ENCODE assay signal across 10 cellular contexts in the genomic region with DNA sequence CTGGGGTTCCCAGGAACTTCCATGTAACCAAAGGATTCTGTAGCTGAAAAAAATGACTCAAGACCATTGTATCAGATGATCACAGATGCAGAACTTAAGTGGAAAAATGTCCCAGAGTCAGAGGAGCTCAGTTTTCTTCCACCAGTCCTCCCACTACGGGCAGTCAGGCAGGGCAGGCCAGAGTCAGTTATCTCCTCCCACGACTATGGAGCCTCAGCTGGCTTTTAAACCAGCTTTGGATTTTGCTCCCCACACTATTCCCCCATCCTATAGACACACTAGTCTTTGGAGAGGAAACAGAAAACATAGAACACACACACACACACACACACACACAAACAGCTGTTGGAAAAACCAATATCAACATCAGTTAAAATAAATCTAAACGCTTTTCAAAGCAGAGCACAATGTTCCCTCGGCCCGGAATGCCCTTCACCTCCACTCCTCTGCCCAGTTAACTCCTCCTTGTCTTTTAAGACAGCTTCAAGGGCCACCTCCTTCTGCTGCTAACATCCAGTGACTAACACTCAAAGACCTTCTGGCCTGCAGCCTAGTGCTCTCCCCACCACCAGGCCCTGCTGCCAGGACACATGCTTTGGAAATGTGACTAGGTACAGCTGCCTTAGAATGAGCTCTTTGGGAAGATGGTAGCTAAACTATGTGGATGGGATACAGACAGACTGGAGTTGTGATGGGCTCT. TPM values are rescaled to one million over a fixed set of nuclear protein-coding genes. Genes with fewer than 3 reads are reported as not detected.
A peak's percentile ranks its signal among the peaks of the same experiment; 100 is the strongest.
DNase-seq lines count a peak whose midpoint lies in the region; ATAC-seq and TF ChIP-seq lines count a peak whose summit lies in the region.
"Had no signal": no experiment of that assay in that cellular context is flagged by ENCODE, and none has a peak within 500 bp of the region (broad histone marks: within the 10 kb centered on the region; RNA-seq: fewer than 3 reads in every experiment).

No MANE protein-coding gene starts in this region.

- H3K36me3 ChIP-seq in trophoblast cell (ENCODE audit: control insufficient read depth in 1 of 2, insufficient read depth in 2 of 2, low read length in 2 of 2) (peaks cover 58 to 83% of the 10 kb centered on the region in 2 experiments), WERI-Rb-1 (no peaks in the 10 kb centered on the region)
- no peaks in the 10 kb centered on the region for H3K36me3 ChIP-seq in CD8-positive, alpha-beta T cell (ENCODE audit: insufficient read depth, low read length)

- no peak overlapping the region for H4K91ac ChIP-seq in trophoblast cell (ENCODE audit: low read depth, low read length)

- H2BK12ac ChIP-seq in trophoblast cell (ENCODE audit: low read length) = no peak overlapping the region

- no peaks in the 10 kb centered on the region for H3K9me3 Mint-ChIP-seq in CD8-positive, alpha-beta T cell

- H3K4me2 ChIP-seq in trophoblast cell (ENCODE audit: low read length) = no peak overlapping the region

- H3K27me3 Mint-ChIP-seq in T-helper 17 cell = no peaks in the 10 kb centered on the region
- H3K27me3 Mint-ChIP-seq in CD8-positive, alpha-beta T cell (ENCODE audit: low read depth) = no peaks in the 10 kb centered on the region
- H3K27me3 Mint-ChIP-seq: progenitor cell of endocrine pancreas had no signal

- H3K14ac ChIP-seq in trophoblast cell (ENCODE audit: low read length) = no peak overlapping the region

- no peak overlapping the region for H3K23ac ChIP-seq in trophoblast cell (ENCODE audit: low read length)

- H3K4ac ChIP-seq in trophoblast cell (ENCODE audit: low read depth, low read length) = peak overlapping the region; percentile 57

- peak overlapping the region; percentile 72 for H3K27ac Mint-ChIP-seq in T-helper 17 cell
- H3K27ac Mint-ChIP-seq in CD8-positive, alpha-beta T cell = no peak overlapping the region
- H3K27ac Mint-ChIP-seq: progenitor cell of endocrine pancreas had no signal

- H3K27me3 ChIP-seq in trophoblast cell (ENCODE audit: insufficient read depth, low read length) (no peaks in the 10 kb centered on the region), WERI-Rb-1 (ENCODE audit: insufficient read depth, low read depth, severe bottlenecking) (no peaks in the 10 kb centered on the region)
- H3K27me3 ChIP-seq in CD8-positive, alpha-beta T cell (ENCODE audit: insufficient read depth, low read length) = no peaks in the 10 kb centered on the region

- no peak overlapping the region for H3K4me3 Mint-ChIP-seq in T-helper 17 cell
- H3K4me3 Mint-ChIP-seq in CD8-positive, alpha-beta T cell = no peak overlapping the region

- peaks cover 0 to under 1% of the 10 kb centered on the region in 2 experiments for H3K4me1 ChIP-seq in trophoblast cell (ENCODE audit: control insufficient read depth in 1 of 2, insufficient read depth in 2 of 2, low read length in 2 of 2)
- H3K4me1 ChIP-seq in CD8-positive, alpha-beta T cell (ENCODE audit: insufficient read depth, low read length) = no peaks in the 10 kb centered on the region

- peak overlapping the region; percentile 7 for H2AFZ ChIP-seq in trophoblast cell (ENCODE audit: insufficient read depth, low read length, poor library complexity)

- H3K18ac ChIP-seq in trophoblast cell (ENCODE audit: low read length) = peak overlapping the region; percentile 44

- peak overlapping the region; percentile 23 for H4K12ac ChIP-seq in trophoblast cell (ENCODE audit: low read depth, low read length)

- no peak for ATAC-seq in T-helper 17 cell
- no peak for ATAC-seq in CD8-positive, alpha-beta T cell

- H3K79me1 ChIP-seq in trophoblast cell (ENCODE audit: low read length) = no peaks in the 10 kb centered on the region

- peaks cover 35% of the 10 kb centered on the region for H3K4me1 Mint-ChIP-seq in T-helper 17 cell
- no peaks in the 10 kb centered on the region for H3K4me1 Mint-ChIP-seq in CD8-positive, alpha-beta T cell (ENCODE audit: low read depth)

- POLR2A ChIA-PET in CD8-positive, alpha-beta T cell (lab: Charles Lee) = no interaction called here

- H2BK120ac ChIP-seq in trophoblast cell (ENCODE audit: insufficient read depth, low read length, poor library complexity) = no peak overlapping the region

- CTCF ChIA-PET in CD8-positive, alpha-beta T cell (lab: Charles Lee) = interaction anchor here (0.6 to 1.0 kb wide), 2 partner anchors 9 to 1179 kb away, joined by 3 read pairs; no protein-coding TSS in a partner anchor

- H3K27ac ChIP-seq in trophoblast cell (ENCODE audit: low read depth, low read length) (no peak overlapping the region), WERI-Rb-1 (no peak overlapping the region)
- no peak overlapping the region for H3K27ac ChIP-seq in CD8-positive, alpha-beta T cell (ENCODE audit: low read depth, low read length)

- peaks cover 14% of the 10 kb centered on the region for H3K36me3 Mint-ChIP-seq in T-helper 17 cell (ENCODE audit: low read depth)
- H3K36me3 Mint-ChIP-seq in CD8-positive, alpha-beta T cell = no peaks in the 10 kb centered on the region

- H4K8ac ChIP-seq in trophoblast cell (ENCODE audit: low read depth, low read length) = no peak overlapping the region

- H3K9ac ChIP-seq in trophoblast cell (ENCODE audit: low read length) = no peak overlapping the region

- TF ChIP-seq CTCF in fibroblast of the aortic adventitia (IDR thresholded peaks at IDR 0.05; ENCODE audit: insufficient read depth, low read length) (no peak), WERI-Rb-1 (IDR thresholded peaks at IDR 0.05; ENCODE audit: low read depth, low read length) (no peak)
- TF ChIP-seq CTCF in CD8-positive, alpha-beta T cell (IDR thresholded peaks at IDR 0.05) = no peak

- H3K4me3 ChIP-seq in fibroblast of the aortic adventitia (ENCODE audit: low read depth, low read length) (no peak overlapping the region), trophoblast cell (ENCODE audit: low read depth, low read length) (no peak overlapping the region), WERI-Rb-1 (ENCODE audit: low read depth, low read length) (no peak overlapping the region)
- H3K4me3 ChIP-seq in CD8-positive, alpha-beta T cell (ENCODE audit: low read depth, low read length) = no peak overlapping the region

- peaks cover 2% of the 10 kb centered on the region for H3K79me2 ChIP-seq in trophoblast cell (ENCODE audit: control insufficient read depth, insufficient read depth, low read length, poor library complexity)

- intact Hi-C loops in CD8-positive, alpha-beta T cell (cut with DNase I, micrococcal nuclease) = no loop called here

- DNase-seq in Daoy (ENCODE audit: low read depth) = peak; percentile 87
- DNase-seq in T-helper 17 cell = no peak
- DNase-seq in fibroblast of the aortic adventitia (ENCODE audit: low read depth) = peak; percentile 92
- DNase-seq in trophoblast cell = peak in 1 of 2 donors; percentile 39
- no peak for DNase-seq in CD8-positive, alpha-beta T cell
- DNase-seq in NOMO-1 (lab: John Stamatoyannopoulos, UW; ENCODE audit: unreplicated experiment in 2 of 2) = no peak
- no peak for DNase-seq in NCI-H82 (lab: John Stamatoyannopoulos, UW)
- no peak for DNase-seq in WERI-Rb-1
- DNase-seq: amygdala had no signal

- WGBS in trophoblast cell (ENCODE audit: extremely low coverage, insufficient coverage, insufficient read length) = no CpG with 5 or more reads among the region's 5 CpGs

- H2AK5ac ChIP-seq in trophoblast cell (ENCODE audit: low read length) = no peak overlapping the region

- no peak overlapping the region for H2BK5ac ChIP-seq in trophoblast cell (ENCODE audit: low read depth, low read length, poor library complexity)

- no peaks in the 10 kb centered on the region for H3K9me3 ChIP-seq in T-helper 17 cell (ENCODE audit: control insufficient read depth, low read length, poor library complexity, severe bottlenecking)
- peaks cover 3% of the 10 kb centered on the region for H3K9me3 ChIP-seq in trophoblast cell (ENCODE audit: insufficient read depth, low read depth, low read length)
- H3K9me3 ChIP-seq in CD8-positive, alpha-beta T cell (ENCODE audit: low read length) = no peaks in the 10 kb centered on the region
- H3K9me3 ChIP-seq in WERI-Rb-1 (ENCODE audit: severe bottlenecking) = no peaks in the 10 kb centered on the region

RNA-seq across cellular contexts. Expression of a gene that starts 56.8 kb away (rescaled TPM):
- total RNA-seq in Daoy (2014; rRNA removed; shearing (Covaris generic)) = 0.51 and 1.5 TPM in 2 replicates
- total RNA-seq in T-helper 17 cell (1 to 10 TPM; 1.5 to 2.3 TPM), fibroblast of the aortic adventitia (ENCODE audit: low replicate concordance) (under 0.01 TPM in 1 of 2 replicates, not detected in the other)
- 5.7 and 5.9 TPM in 2 replicates for polyA plus RNA-seq in trophoblast cell (2013)
- total RNA-seq in CD8-positive, alpha-beta T cell = under 1 TPM; 0.25 to 0.41 TPM
- total RNA-seq: progenitor cell of endocrine pancreas had no signal

RNA-seq across cellular contexts. Expression of a gene that starts 58.8 kb away (rescaled TPM):
- total RNA-seq in Daoy (2014; rRNA removed; shearing (Covaris generic)) = 28.9 and 30.8 TPM in 2 replicates
- total RNA-seq in T-helper 17 cell (100 to 1,000 TPM; 130 to 140 TPM), fibroblast of the aortic adventitia (ENCODE audit: low replicate concordance) (11.2 and 15.5 TPM in 2 replicates)
- 241 and 257 TPM in 2 replicates for polyA plus RNA-seq in trophoblast cell (2013)
- 1 to 10 TPM; 5.9 to 6.5 TPM for total RNA-seq in CD8-positive, alpha-beta T cell

Comparison
In these comparisons a context has a peak if more than half of its experiments do, and no peak if none do; other contexts are left out.
1. DNase-seq: peak in Daoy (single experiment) and fibroblast of the aortic adventitia (single experiment); none in T-helper 17 cell (0 of 3), CD8-positive, alpha-beta T cell (0 of 7), NOMO-1 (0 of 2), NCI-H82 (single experiment) and WERI-Rb-1 (single experiment).